ENCODE assay signal across 1 cellular context in genomic region chr9:136697821-136698526, GRCh38.
TF ChIP-seq lines count a peak whose summit lies in the region.

No MANE protein-coding gene starts in this region.

TF ChIP-seq in GM12878, 131 proteins besides CTCF, POLR2A, EP300 and RAD21:
- TF ChIP-seq ZNF592 (IDR thresholded peaks at IDR 0.05) (no peak), ELK1 (IDR thresholded peaks at IDR 0.05; ENCODE audit: low read depth, low read length) (no peak), NBN (IDR thresholded peaks at IDR 0.05) (0 out of 2 replicates have a peak, but pooled peaks have one; percentile 29), E2F4 (IDR thresholded peaks at IDR 0.05; ENCODE audit: low read depth, low read length) (no peak), YY1 (IDR thresholded peaks at IDR 0.05; ENCODE audit: low read depth, low read length) (no peak), ZNF384 (IDR thresholded peaks at IDR 0.05; ENCODE audit: borderline replicate concordance, low read depth, low read length) (0 out of 2 replicates have a peak, but pooled peaks have one; percentile 10)
